ENCODE assay signal across 10 cellular contexts in the genomic region with DNA sequence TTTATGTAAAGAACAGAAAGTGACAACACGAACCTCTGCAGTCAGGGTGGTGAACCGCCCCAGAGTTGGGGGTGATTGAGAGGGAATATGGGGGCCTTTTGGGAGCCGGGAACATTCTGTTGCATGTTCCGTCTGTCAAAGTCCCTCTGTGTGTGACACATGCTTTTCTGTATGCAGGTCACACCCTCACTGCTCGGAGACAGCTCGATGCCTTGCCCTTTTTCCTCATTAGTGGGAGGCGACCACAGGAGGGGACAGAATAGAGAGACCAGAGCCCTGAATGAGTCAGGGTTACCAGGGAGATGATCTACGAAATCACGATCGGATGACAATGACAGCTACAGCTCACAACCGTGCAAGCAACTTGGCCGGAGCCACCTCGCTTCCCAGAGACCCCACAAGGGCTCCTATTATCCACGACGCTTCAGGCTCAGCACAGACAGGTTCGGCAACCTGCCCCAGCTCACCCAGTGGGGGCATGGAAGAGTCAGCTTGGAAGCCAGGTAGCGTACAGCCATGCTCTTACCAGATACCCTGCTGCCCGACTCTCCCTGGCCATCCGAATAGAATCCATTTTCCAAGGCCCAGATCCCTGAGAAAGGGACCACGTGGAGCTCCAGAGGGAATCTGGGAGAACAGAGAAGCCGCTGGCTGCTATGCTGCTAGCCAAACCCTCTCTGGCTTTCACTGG. TPM values are rescaled to one million over a fixed set of nuclear protein-coding genes. Genes with fewer than 3 reads are reported as not detected.
DNase-seq lines count a peak whose midpoint lies in the region; ATAC-seq and TF ChIP-seq lines count a peak whose summit lies in the region.
"Had no signal": no experiment of that assay in that cellular context is flagged by ENCODE, and none has a peak within 500 bp of the region (broad histone marks: within the 10 kb centered on the region; RNA-seq: fewer than 3 reads in every experiment).

No MANE protein-coding gene starts in this region.

- intact Hi-C loops in left ventricle myocardium inferior (cut with micrococcal nuclease), result no loop called here

- ATAC-seq in HG02759 (IDR thresholded peaks at IDR 0.05; ENCODE audit: unreplicated experiment), result no peak

- H3K27ac ChIP-seq in HEK293 (ENCODE audit: extremely low read depth, low read depth, low read length), result no peak overlapping the region
- peak overlapping the region; percentile 70 for H3K27ac ChIP-seq in left ventricle myocardium inferior (replicated peaks)

- CTCF ChIA-PET in HEK293 (lab: Yijun Ruan, JAX), result interaction anchor here (0.6 kb wide), 2 partner anchors 33 to 241 kb away, joined by 3 to 4 read pairs; no protein-coding TSS in a partner anchor

- POLR2A ChIA-PET in HEK293 (lab: Yijun Ruan, JAX), result no interaction called here

- TF ChIP-seq CTCF in HEK293 (tag by site-specific recombination; IDR thresholded peaks at IDR 0.05) (no peak), left ventricle myocardium inferior (IDR thresholded peaks at IDR 0.05; ENCODE audit: borderline replicate concordance) (no peak)

- H3K4me3 ChIP-seq in HEK293 (ENCODE audit: low read depth, low read length), result no peak overlapping the region
- H3K4me3 ChIP-seq in left ventricle myocardium inferior, result no peak overlapping the region

- H3K9me3 ChIP-seq in HEK293 (ENCODE audit: control insufficient read depth, insufficient read depth, low read depth, low read length), result no peaks in the 10 kb centered on the region
- H3K9me3 ChIP-seq in left ventricle myocardium inferior (replicated peaks), result no peaks in the 10 kb centered on the region

- DNase-seq in SW480 (ENCODE audit: low spot score) (peak; percentile 63), left ventricle myocardium inferior (no peak), nucleus accumbens (lab: John Stamatoyannopoulos, UW) (peak in 36 of 56 donors; percentile 15 to 79 (median 43)), NCI-H2081 treated with DMSO at 0.1 percent for 48 hours (lab: John Stamatoyannopoulos, UW) (no peak)
- no peak for DNase-seq in stimulated activated CD4-positive, alpha-beta T cell treated with anti-CD3 and anti-CD28 coated beads, Interleukin-12 subunit alpha, Interleukin-12 subunit beta, amount 100 ng/mL, for 4 hours
- DNase-seq: stimulated activated CD4-positive, alpha-beta T cell treated with anti-CD3 and anti-CD28 coated beads, Interleukin-15, amount 100 ng/mL, for 24 hours; T-helper 9 cell had no signal

- H3K36me3 ChIP-seq in HEK293 (ENCODE audit: control insufficient read depth in 2 of 2, insufficient read depth in 1 of 2, low read length in 2 of 2) (no peaks in the 10 kb centered on the region), left ventricle myocardium inferior (no peaks in the 10 kb centered on the region)

- no peaks in the 10 kb centered on the region for H3K27me3 ChIP-seq in left ventricle myocardium inferior (ENCODE audit: low read depth)

- H3K4me1 ChIP-seq in HEK293 (ENCODE audit: control insufficient read depth, insufficient read depth, low read length), result no peaks in the 10 kb centered on the region
- peaks cover 44% of the 10 kb centered on the region for H3K4me1 ChIP-seq in left ventricle myocardium inferior

TF ChIP-seq in HEK293, 187 proteins besides CTCF, POLR2A, EP300 and RAD21:
- TF ChIP-seq ZBTB17 (tag by site-specific recombination; IDR thresholded peaks at IDR 0.05) (peak; percentile 51; the same call in 1 of the 2 replicates), KLF17 (tag by site-specific recombination; IDR thresholded peaks at IDR 0.05) (peak; percentile 59)
- TF ChIP-seq, protein P1, sequence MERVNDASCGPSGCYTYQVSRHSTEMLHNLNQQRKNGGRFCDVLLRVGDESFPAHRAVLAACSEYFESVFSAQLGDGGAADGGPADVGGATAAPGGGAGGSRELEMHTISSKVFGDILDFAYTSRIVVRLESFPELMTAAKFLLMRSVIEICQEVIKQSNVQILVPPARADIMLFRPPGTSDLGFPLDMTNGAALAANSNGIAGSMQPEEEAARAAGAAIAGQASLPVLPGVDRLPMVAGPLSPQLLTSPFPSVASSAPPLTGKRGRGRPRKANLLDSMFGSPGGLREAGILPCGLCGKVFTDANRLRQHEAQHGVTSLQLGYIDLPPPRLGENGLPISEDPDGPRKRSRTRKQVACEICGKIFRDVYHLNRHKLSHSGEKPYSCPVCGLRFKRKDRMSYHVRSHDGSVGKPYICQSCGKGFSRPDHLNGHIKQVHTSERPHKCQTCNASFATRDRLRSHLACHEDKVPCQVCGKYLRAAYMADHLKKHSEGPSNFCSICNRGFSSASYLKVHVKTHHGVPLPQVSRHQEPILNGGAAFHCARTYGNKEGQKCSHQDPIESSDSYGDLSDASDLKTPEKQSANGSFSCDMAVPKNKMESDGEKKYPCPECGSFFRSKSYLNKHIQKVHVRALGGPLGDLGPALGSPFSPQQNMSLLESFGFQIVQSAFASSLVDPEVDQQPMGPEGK (tag by site-specific recombination; IDR thresholded peaks at IDR 0.05), result no peak
- TF ChIP-seq, protein P2, sequence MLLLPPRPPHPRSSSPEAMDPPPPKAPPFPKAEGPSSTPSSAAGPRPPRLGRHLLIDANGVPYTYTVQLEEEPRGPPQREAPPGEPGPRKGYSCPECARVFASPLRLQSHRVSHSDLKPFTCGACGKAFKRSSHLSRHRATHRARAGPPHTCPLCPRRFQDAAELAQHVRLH (tag by site-specific recombination; IDR thresholded peaks at IDR 0.05), result no peak

RNA-seq across cellular contexts. Expression of gene TESC, which starts 38.8 kb away (rescaled TPM):
- total RNA-seq in left ventricle myocardium inferior, result 92.1 TPM
- total RNA-seq: myocyte had no signal

Comparison
In these comparisons a context has a peak if more than half of its experiments do, and no peak if none do; other contexts are left out.
1. DNase-seq: peak in SW480 (single experiment) and nucleus accumbens (36 of 56); none in left ventricle myocardium inferior (single experiment), stimulated activated CD4-positive, alpha-beta T cell treated with anti-CD3 and anti-CD28 coated beads, Interleukin-12 subunit alpha, Interleukin-12 subunit beta, amount 100 ng/mL, for 4 hours (single experiment) and NCI-H2081 treated with DMSO at 0.1 percent for 48 hours (single experiment).